1 cellular context compared by ENCODE assay signal in the genomic region with DNA sequence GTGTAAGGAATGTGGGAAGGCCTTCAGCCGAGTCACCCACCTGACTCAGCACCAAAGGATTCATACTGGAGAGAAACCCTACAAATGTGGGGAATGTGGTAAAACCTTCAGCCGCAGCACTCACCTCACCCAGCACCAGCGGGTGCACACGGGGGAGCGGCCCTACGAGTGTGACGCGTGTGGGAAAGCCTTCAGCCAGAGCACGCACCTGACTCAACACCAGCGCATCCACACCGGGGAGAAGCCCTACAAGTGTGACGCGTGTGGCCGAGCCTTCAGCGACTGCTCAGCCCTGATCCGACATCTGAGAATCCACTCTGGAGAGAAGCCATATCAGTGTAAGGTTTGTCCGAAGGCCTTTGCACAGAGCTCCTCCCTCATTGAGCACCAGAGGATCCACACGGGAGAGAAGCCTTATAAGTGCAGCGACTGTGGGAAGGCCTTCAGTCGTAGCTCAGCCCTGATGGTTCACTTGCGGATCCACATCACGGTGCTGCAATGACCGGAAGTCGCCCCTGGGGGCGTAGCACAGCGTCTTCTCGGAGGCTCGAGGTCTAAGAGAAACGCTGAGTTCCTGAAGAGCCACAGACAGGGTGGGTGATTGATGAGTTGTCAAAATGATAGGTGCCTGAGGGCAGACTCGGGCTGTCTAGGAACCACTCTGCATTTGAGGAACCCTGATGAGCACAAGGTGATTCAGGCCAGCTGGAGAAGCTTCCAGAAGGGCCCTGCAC.
TF ChIP-seq lines count a peak whose summit lies in the region.

No MANE protein-coding gene starts in this region.

TF ChIP-seq in IMR-90, 13 proteins besides CTCF, POLR2A, EP300 and RAD21 (continued from another document):
- no peak for TF ChIP-seq CHD1 (IDR thresholded peaks at IDR 0.05; ENCODE audit: low read depth, low read length)
